Comparison of ENCODE assay signal across 10 cellular contexts in the genomic region with DNA sequence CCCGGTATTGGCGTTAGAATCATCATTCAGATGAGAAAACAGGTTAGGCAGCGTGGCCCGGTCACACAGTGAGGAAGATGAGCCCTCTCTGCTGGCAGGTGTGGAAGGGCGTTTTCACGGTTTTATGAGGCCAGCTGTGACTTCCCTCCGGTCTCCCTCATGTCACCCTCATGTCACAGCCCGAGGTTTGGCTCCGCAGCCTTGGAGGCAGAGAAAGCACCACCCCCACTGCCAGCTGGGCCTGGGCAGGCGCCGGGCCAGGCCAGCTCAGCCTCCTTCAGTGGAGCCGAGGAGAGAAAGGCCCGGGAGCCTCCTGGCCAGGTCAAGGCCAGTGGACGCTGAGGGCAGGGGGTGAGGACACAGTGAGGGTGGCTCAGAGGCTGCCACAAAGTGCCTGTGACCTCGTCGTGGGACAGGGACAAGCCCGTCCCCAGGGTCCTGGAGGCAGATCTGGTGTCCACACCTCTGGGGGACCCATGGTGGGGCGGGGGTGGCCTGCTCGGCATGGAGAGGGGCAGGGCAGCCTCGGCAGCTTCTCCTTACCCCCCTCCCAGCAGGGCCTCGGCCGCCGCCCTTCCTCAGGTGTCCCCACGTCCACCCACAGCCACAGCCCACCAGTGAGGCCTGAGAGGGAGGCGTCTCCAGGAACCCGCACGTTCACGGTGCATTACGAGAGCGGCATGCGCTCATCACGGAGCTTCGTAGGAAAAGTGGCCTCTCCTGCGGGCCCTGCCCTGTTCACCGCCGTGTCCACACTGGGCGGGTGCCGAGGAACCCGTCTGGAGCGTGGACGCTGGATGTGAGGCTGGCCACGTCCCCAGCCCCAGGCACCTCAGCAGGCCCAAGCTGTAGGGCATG. TPM values are rescaled to one million over a fixed set of nuclear protein-coding genes. Genes with fewer than 3 reads are reported as not detected.
DNase-seq lines count a peak whose midpoint lies in the region; ATAC-seq lines count a peak whose summit lies in the region.
"Had no signal": no experiment of that assay in that cellular context is flagged by ENCODE, and none has a peak within 500 bp of the region (broad histone marks: within the 10 kb centered on the region; RNA-seq: fewer than 3 reads in every experiment).

No MANE protein-coding gene starts in this region.

- no peaks in the 10 kb centered on the region for H3K27me3 ChIP-seq in skeletal muscle satellite cell (ENCODE audit: control insufficient read depth, insufficient read depth, low read length)

- H3K4me3 ChIP-seq in skeletal muscle satellite cell (ENCODE audit: low read length) = no peak overlapping the region

- intact Hi-C loops in head of caudate nucleus (cut with DNase I) = no loop called here

- H3K9me3 ChIP-seq in skeletal muscle satellite cell (replicated peaks; ENCODE audit: low read length) = no peaks in the 10 kb centered on the region

- DNase-seq in DMS153 treated with DMSO at 0.1 percent for 48 hours (lab: John Stamatoyannopoulos, UW; ENCODE audit: unreplicated experiment) (peak; percentile 73), NCI-H524 treated with DMSO at 0.1 percent for 48 hours (lab: John Stamatoyannopoulos, UW) (peak; percentile 71), head of caudate nucleus (peak in 38 of 42 donors; percentile 20 to 75 (median 48)), mesenteric fat pad (ENCODE audit: low spot score) (no peak), NCI-H187 (lab: John Stamatoyannopoulos, UW) (no peak)
- no peak for DNase-seq in stimulated activated CD4-positive, alpha-beta T cell treated with anti-CD3 and anti-CD28 coated beads, Interleukin-4, amount 100 ng/mL, for 24 hours
- DNase-seq: activated naive CD8-positive, alpha-beta T cell treated with anti-CD3 and anti-CD28 coated beads, Interleukin-2, amount 50 U/mL, for 24 hours; DMS79 treated with DMSO at 0.1 percent for 48 hours had no signal

- no peak for ATAC-seq in HG03139 (IDR thresholded peaks at IDR 0.05; ENCODE audit: unreplicated experiment)
- ATAC-seq: activated naive CD8-positive, alpha-beta T cell treated with anti-CD3 and anti-CD28 coated beads, Interleukin-2, amount 50 U/mL, for 24 hours had no signal

- peaks cover 10% of the 10 kb centered on the region for H3K4me1 ChIP-seq in skeletal muscle satellite cell (ENCODE audit: control insufficient read depth, insufficient read depth, low read length)

- no peak overlapping the region for H3K9ac ChIP-seq in skeletal muscle satellite cell (ENCODE audit: low read depth, low read length)

- H3K36me3 ChIP-seq in skeletal muscle satellite cell (ENCODE audit: insufficient read depth, low read length) = no peaks in the 10 kb centered on the region

- peak overlapping the region; percentile 56 for H3K4me2 ChIP-seq in skeletal muscle satellite cell (ENCODE audit: low read length)

RNA-seq across cellular contexts. Expression of a gene that starts 32.2 kb away (rescaled TPM):
- total RNA-seq in skeletal muscle satellite cell (2012; rRNA removed) = 2.4 and 4.6 TPM in 2 replicates
- total RNA-seq in mesenteric fat pad = 14.9 TPM

RNA-seq across cellular contexts. Expression of a gene that starts 32.4 kb away (rescaled TPM):
- 0.25 TPM in 1 of 2 replicates, not detected in the other for total RNA-seq in skeletal muscle satellite cell (2012; rRNA removed)
- 3.2 TPM for total RNA-seq in mesenteric fat pad

RNA-seq across cellular contexts. Expression of a gene that starts 50.4 kb away (rescaled TPM):
- total RNA-seq in skeletal muscle satellite cell (2012; rRNA removed) = not detected in 2 replicates
- not detected for total RNA-seq in mesenteric fat pad

Comparison
In these comparisons a context has a peak if more than half of its experiments do, and no peak if none do; other contexts are left out.
1. DNase-seq: peak in DMS153 treated with DMSO at 0.1 percent for 48 hours (single experiment), NCI-H524 treated with DMSO at 0.1 percent for 48 hours (single experiment) and head of caudate nucleus (38 of 42); none in mesenteric fat pad (single experiment), stimulated activated CD4-positive, alpha-beta T cell treated with anti-CD3 and anti-CD28 coated beads, Interleukin-4, amount 100 ng/mL, for 24 hours (single experiment) and NCI-H187 (0 of 2).